Comparison of ENCODE assay signal across 9 cellular contexts in the genomic region with DNA sequence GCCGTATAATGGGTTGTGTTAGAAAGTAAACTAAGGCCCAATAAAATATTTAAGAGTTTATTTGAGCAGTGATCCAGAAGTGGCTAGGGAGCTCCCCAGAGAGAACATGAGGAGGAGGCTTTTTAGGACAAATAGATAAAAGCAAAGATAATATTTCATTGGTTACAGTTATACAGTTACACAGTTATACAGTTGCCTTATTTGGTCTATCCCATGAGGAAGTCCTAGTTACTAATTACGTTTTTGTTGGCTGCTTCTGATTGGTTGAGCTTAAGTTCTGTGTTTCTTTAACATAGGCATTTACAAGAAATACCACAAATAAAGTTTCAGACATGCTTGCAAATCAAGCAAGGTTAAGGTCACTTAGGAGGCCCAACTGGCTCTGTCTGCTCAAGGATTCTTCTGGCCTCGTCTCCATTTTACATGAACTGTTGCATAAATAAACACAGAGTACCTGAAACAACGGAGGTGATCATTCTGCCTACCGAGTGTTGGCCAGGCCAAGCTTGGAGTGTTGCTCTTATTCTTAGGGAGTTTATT. TPM values are rescaled to one million over a fixed set of nuclear protein-coding genes. Genes with fewer than 3 reads are reported as not detected.
DNase-seq lines count a peak whose midpoint lies in the region; ATAC-seq and TF ChIP-seq lines count a peak whose summit lies in the region.
"Had no signal": no experiment of that assay in that cellular context is flagged by ENCODE, and none has a peak within 500 bp of the region (broad histone marks: within the 10 kb centered on the region; RNA-seq: fewer than 3 reads in every experiment).

No MANE protein-coding gene starts in this region.

- peak; percentile 7 for DNase-seq in stimulated activated CD4-positive, alpha-beta T cell treated with anti-CD3 and anti-CD28 coated beads, Interleukin-2, amount 100 ng/mL, for 4 hours (ENCODE audit: low read depth)
- DNase-seq in stimulated activated CD4-positive, alpha-beta T cell treated with anti-CD3 and anti-CD28 coated beads, Interleukin-4, amount 100 ng/mL, for 1 hour = no peak
- DNase-seq in SK-N-SH = peak; percentile 34
- DNase-seq in naive thymus-derived CD4-positive, alpha-beta T cell = peak in 7 of 9 donors; percentile 42 to 73 (median 65)
- no peak for DNase-seq in nephron progenitor cell
- no peak for DNase-seq in iPS-NIHi7 (ENCODE audit: extremely low spot score)

- H3K27me3 ChIP-seq in SK-N-SH (ENCODE audit: insufficient read depth) = peaks cover 61% of the 10 kb centered on the region
- peaks cover 5 to 8% of the 10 kb centered on the region in 2 donors for H3K27me3 ChIP-seq in naive thymus-derived CD4-positive, alpha-beta T cell (ENCODE audit: control insufficient read depth in 2 of 2, insufficient read depth in 2 of 2, low read length in 2 of 2)

- no peaks in the 10 kb centered on the region for H3F3A ChIP-seq in SK-N-SH (replicated peaks; ENCODE audit: insufficient read depth)

- H3K9me3 Mint-ChIP-seq in naive thymus-derived CD4-positive, alpha-beta T cell = peaks cover 0 to 4% (median 0%) of the 10 kb centered on the region in 11 donors
- H3K9me3 Mint-ChIP-seq in nephron progenitor cell = peaks cover 7% of the 10 kb centered on the region
- H3K9me3 Mint-ChIP-seq: dendritic cell treated with granulocyte-macrophage colony-stimulating factor and Interleukin-4, amounts not matched to agents 40 ng/mL and 50 ng/mL, for 4 days had no signal

- POLR2A ChIA-PET in SK-N-SH (lab: Yijun Ruan, JAX) = no interaction called here
- POLR2A ChIA-PET in naive thymus-derived CD4-positive, alpha-beta T cell (lab: Charles Lee) = no interaction called here

- no peak for TF ChIP-seq CTCF in SK-N-SH (IDR thresholded peaks at IDR 0.05)
- no peak for TF ChIP-seq CTCF in nephron progenitor cell (IDR thresholded peaks at IDR 0.05)

- WGBS in SK-N-SH (ENCODE audit: low lambda C conversion rate) = 20% methylated on average over 5 of the region's 5 CpGs

- H3K9me3 ChIP-seq in SK-N-SH = no peaks in the 10 kb centered on the region
- no peaks in the 10 kb centered on the region for H3K9me3 ChIP-seq in naive thymus-derived CD4-positive, alpha-beta T cell (ENCODE audit: control insufficient read depth in 2 of 3, low read length in 3 of 3)

- peak overlapping the region; percentile 76 to 98 (median 88) for H3K4me3 Mint-ChIP-seq in naive thymus-derived CD4-positive, alpha-beta T cell
- H3K4me3 Mint-ChIP-seq in nephron progenitor cell = no peak overlapping the region

- H2AFZ ChIP-seq in SK-N-SH (ENCODE audit: low read depth) = no peak overlapping the region

- H3K4me1 ChIP-seq in SK-N-SH (ENCODE audit: control insufficient read depth in 1 of 2, insufficient read depth in 2 of 2, low read depth in 1 of 2, low read length in 1 of 2) = no peaks in the 10 kb centered on the region
- H3K4me1 ChIP-seq in naive thymus-derived CD4-positive, alpha-beta T cell (ENCODE audit: control insufficient read depth in 2 of 2, insufficient read depth in 2 of 2, low read length in 2 of 2) = peaks cover 6 to 7% of the 10 kb centered on the region in 2 donors

- TF ChIP-seq RAD21 in SK-N-SH (IDR thresholded peaks at IDR 0.05; ENCODE audit: low read length) = no peak

- no peak overlapping the region for H3K27ac ChIP-seq in SK-N-SH (ENCODE audit: low read depth in 2 of 2, low read length in 1 of 2)
- no peak overlapping the region for H3K27ac ChIP-seq in naive thymus-derived CD4-positive, alpha-beta T cell (ENCODE audit: low read depth, low read length)

- no peak overlapping the region for H3K4me2 ChIP-seq in SK-N-SH

- peaks cover 0 to 9% (median 0%) of the 10 kb centered on the region in 5 donors for H3K36me3 Mint-ChIP-seq in naive thymus-derived CD4-positive, alpha-beta T cell
- H3K36me3 Mint-ChIP-seq in nephron progenitor cell (ENCODE audit: low read depth) = no peaks in the 10 kb centered on the region

- TF ChIP-seq EP300 in SK-N-SH (IDR thresholded peaks at IDR 0.05; ENCODE audit: borderline replicate concordance in 1 of 2, low read depth in 1 of 2, low read length in 1 of 2) = no peak

- H3K4me1 Mint-ChIP-seq in naive thymus-derived CD4-positive, alpha-beta T cell = peaks cover 10 to 19% (median 18%) of the 10 kb centered on the region in 7 donors
- H3K4me1 Mint-ChIP-seq in nephron progenitor cell = peaks cover 4% of the 10 kb centered on the region

- CTCF ChIA-PET in SK-N-SH (lab: Yijun Ruan, JAX) = no interaction called here
- CTCF ChIA-PET in naive thymus-derived CD4-positive, alpha-beta T cell (lab: Charles Lee) = no interaction called here

- no peak overlapping the region for H3K9ac ChIP-seq in SK-N-SH

- no peak overlapping the region for H3K4me3 ChIP-seq in SK-N-SH (ENCODE audit: low read depth in 2 of 2, low read length in 1 of 2)
- peak overlapping the region; percentile 57 for H3K4me3 ChIP-seq in naive thymus-derived CD4-positive, alpha-beta T cell (ENCODE audit: low read length)

- no peaks in the 10 kb centered on the region for H4K20me1 ChIP-seq in SK-N-SH (ENCODE audit: insufficient read depth)

- ATAC-seq in HG03045 (IDR thresholded peaks at IDR 0.05; ENCODE audit: unreplicated experiment) (peak; percentile 70), esophagus mucosa (peak; percentile 36)
- peak; percentile 85 for ATAC-seq in naive thymus-derived CD4-positive, alpha-beta T cell

- no peaks in the 10 kb centered on the region for H3K79me2 ChIP-seq in SK-N-SH (ENCODE audit: insufficient read depth)

- H3K27ac Mint-ChIP-seq in naive thymus-derived CD4-positive, alpha-beta T cell = peak overlapping the region in 1 of 9 donors; percentile 76
- H3K27ac Mint-ChIP-seq in nephron progenitor cell = no peak overlapping the region

- no peaks in the 10 kb centered on the region for H3K36me3 ChIP-seq in SK-N-SH (replicated peaks in 1 of 2; ENCODE audit: control insufficient read depth in 1 of 2, insufficient read depth in 2 of 2, low read length in 1 of 2)
- H3K36me3 ChIP-seq in naive thymus-derived CD4-positive, alpha-beta T cell (ENCODE audit: control insufficient read depth in 2 of 3, insufficient read depth in 3 of 3, low read length in 3 of 3) = no peaks in the 10 kb centered on the region

- H3K9me2 ChIP-seq in SK-N-SH = no peaks in the 10 kb centered on the region

- intact Hi-C loops in naive thymus-derived CD4-positive, alpha-beta T cell (cut with micrococcal nuclease) = no loop called here

- peaks cover 57 to 77% (median 68%) of the 10 kb centered on the region in 5 donors for H3K27me3 Mint-ChIP-seq in naive thymus-derived CD4-positive, alpha-beta T cell
- H3K27me3 Mint-ChIP-seq in nephron progenitor cell (ENCODE audit: low read depth, poor library complexity) = peaks cover 96% of the 10 kb centered on the region

TF ChIP-seq in SK-N-SH, 30 proteins besides CTCF, POLR2A, EP300 and RAD21:
- no peak for TF ChIP-seq GATA2 (CRISPR knock-in tag; IDR thresholded peaks at IDR 0.05)
- peak; percentile 99 for TF ChIP-seq RFX5 (IDR thresholded peaks at IDR 0.05; ENCODE audit: low read length)

RNA-seq across cellular contexts. Expression of a gene that starts 7.0 kb away (rescaled TPM):
- not detected in 2 replicates for polyA plus RNA-seq in SK-N-SH (2012; rRNA removed)
- polyA plus RNA-seq in SK-N-SH (2012; cell fraction: cytosol; rRNA removed) = not detected in 2 replicates
- polyA plus RNA-seq in SK-N-SH (2012; cell fraction: nucleus; rRNA removed) = not detected in 2 replicates
- 1.00 TPM for total RNA-seq in esophagus mucosa
- 1 to 10 TPM in 1 of 5 experiments, not detected in 4; 1.9 TPM for total RNA-seq in naive thymus-derived CD4-positive, alpha-beta T cell
- polyA plus RNA-seq in naive thymus-derived CD4-positive, alpha-beta T cell = not detected

RNA-seq across cellular contexts. Expression of a gene that starts 32.3 kb away (rescaled TPM):
- polyA plus RNA-seq in SK-N-SH (2012; rRNA removed) = not detected in 2 replicates
- polyA plus RNA-seq in SK-N-SH (2012; cell fraction: cytosol; rRNA removed) = not detected in 2 replicates
- not detected in 2 replicates for polyA plus RNA-seq in SK-N-SH (2012; cell fraction: nucleus; rRNA removed)
- total RNA-seq in esophagus mucosa = not detected
- total RNA-seq in naive thymus-derived CD4-positive, alpha-beta T cell = not detected
- not detected for polyA plus RNA-seq in naive thymus-derived CD4-positive, alpha-beta T cell

Comparison
In these comparisons a context has a peak if more than half of its experiments do, and no peak if none do; other contexts are left out.
1. DNase-seq: peak in stimulated activated CD4-positive, alpha-beta T cell treated with anti-CD3 and anti-CD28 coated beads, Interleukin-2, amount 100 ng/mL, for 4 hours (single experiment), SK-N-SH (single experiment) and naive thymus-derived CD4-positive, alpha-beta T cell (7 of 9); none in stimulated activated CD4-positive, alpha-beta T cell treated with anti-CD3 and anti-CD28 coated beads, Interleukin-4, amount 100 ng/mL, for 1 hour (single experiment), nephron progenitor cell (single experiment) and iPS-NIHi7 (single experiment).
2. Peak in every context shown above with its lines, with median percentiles within 50 percentile points of each other: ATAC-seq.